1 cellular context compared by ENCODE assay signal in genomic region chr5:14702238-14702839, GRCh38.
A peak's percentile ranks its signal among the peaks of the same experiment; 100 is the strongest.
TF ChIP-seq lines count a peak whose summit lies in the region.

No MANE protein-coding gene starts in this region.

TF ChIP-seq in GM12878, 131 proteins besides CTCF, POLR2A, EP300 and RAD21:
- TF ChIP-seq RB1 (IDR thresholded peaks at IDR 0.05; ENCODE audit: borderline replicate concordance) (no peak), SMAD5 (IDR thresholded peaks at IDR 0.05; ENCODE audit: low read depth) (no peak), RUNX3 (IDR thresholded peaks at IDR 0.05; ENCODE audit: low read length) (no peak), ZNF24 (IDR thresholded peaks at IDR 0.05) (no peak), ZBTB40 (IDR thresholded peaks at IDR 0.05; ENCODE audit: borderline replicate concordance) (no peak), ATF2 (IDR thresholded peaks at IDR 0.05; ENCODE audit: low read length) (0 out of 2 replicates have a peak, but pooled peaks have one; percentile 11), HDAC2 (IDR thresholded peaks at IDR 0.05) (no peak)
